Comparison of ENCODE assay signal across 15 cellular contexts in the genomic region with DNA sequence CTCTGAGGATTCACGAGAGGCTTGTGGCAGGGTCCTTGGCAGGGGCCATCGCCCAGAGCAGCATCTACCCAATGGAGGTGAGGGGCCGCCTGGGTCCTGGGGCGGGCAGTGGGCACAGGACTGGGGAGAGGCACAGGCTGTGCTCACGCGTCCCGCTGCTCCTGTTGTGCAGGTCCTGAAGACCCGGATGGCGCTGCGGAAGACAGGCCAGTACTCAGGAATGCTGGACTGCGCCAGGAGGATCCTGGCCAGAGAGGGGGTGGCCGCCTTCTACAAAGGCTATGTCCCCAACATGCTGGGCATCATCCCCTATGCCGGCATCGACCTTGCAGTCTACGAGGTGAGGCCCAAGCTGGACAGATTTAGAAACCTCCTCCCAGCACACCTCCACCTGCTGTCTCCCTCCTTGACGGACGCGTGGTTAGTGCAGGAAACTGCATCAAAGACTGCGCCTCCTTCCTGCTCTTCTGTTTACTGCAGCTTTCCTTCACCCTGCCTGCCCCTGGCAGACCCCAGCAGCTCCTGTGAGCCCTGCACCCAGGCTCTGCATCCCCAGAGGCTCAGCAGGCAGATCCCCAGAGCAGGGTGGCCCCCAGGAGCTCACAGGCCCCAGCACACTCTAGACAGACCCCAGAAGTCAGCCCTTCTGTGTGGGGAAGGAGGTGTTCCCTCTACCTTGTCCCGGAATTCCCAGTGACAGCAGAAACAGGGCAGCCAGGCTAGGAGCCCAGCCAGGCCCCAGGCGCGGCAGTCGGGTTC. TPM values are rescaled to one million over a fixed set of nuclear protein-coding genes. Genes with fewer than 3 reads are reported as not detected.
DNase-seq lines count a peak whose midpoint lies in the region; ATAC-seq, FAIRE-seq and TF ChIP-seq lines count a peak whose summit lies in the region.
"Had no signal": no experiment of that assay in that cellular context is flagged by ENCODE, and none has a peak within 500 bp of the region (broad histone marks: within the 10 kb centered on the region; RNA-seq: fewer than 3 reads in every experiment).

No MANE protein-coding gene starts in this region.

- no peak overlapping the region for H3K27ac ChIP-seq in HepG2 (ENCODE audit: extremely low read length, insufficient read depth, low read length)
- H3K27ac ChIP-seq in thyroid gland = peak overlapping the region in 2 of 3 donors; percentile 5 to 46
- H3K27ac ChIP-seq: suprapubic skin had no signal

- H3K4me3 Mint-ChIP-seq in activated naive CD8-positive, alpha-beta T cell = no peak overlapping the region
- no peak overlapping the region for H3K4me3 Mint-ChIP-seq in activated naive CD8-positive, alpha-beta T cell treated with anti-CD3 and anti-CD28 coated beads, Interleukin-2, amount 50 U/mL, for 24 hours

- TF ChIP-seq CTCF in HepG2 (CRISPR knock-in tag; IDR thresholded peaks at IDR 0.05) (no peak), thyroid gland (IDR thresholded peaks at IDR 0.05) (no peak)

- no peaks in the 10 kb centered on the region for H3K27me3 Mint-ChIP-seq in activated naive CD8-positive, alpha-beta T cell
- H3K27me3 Mint-ChIP-seq in activated naive CD8-positive, alpha-beta T cell treated with anti-CD3 and anti-CD28 coated beads, Interleukin-2, amount 50 U/mL, for 24 hours = no peaks in the 10 kb centered on the region

- peaks cover 2% of the 10 kb centered on the region for H3K79me2 ChIP-seq in HepG2 (ENCODE audit: insufficient read depth, low read length)

- no peak for ATAC-seq in activated naive CD8-positive, alpha-beta T cell treated with anti-CD3 and anti-CD28 coated beads, Interleukin-2, amount 50 U/mL, for 24 hours
- ATAC-seq in HepG2 = no peak
- ATAC-seq: body of pancreas had no signal

- no peaks in the 10 kb centered on the region for H3K9me3 Mint-ChIP-seq in activated naive CD8-positive, alpha-beta T cell (ENCODE audit: low read depth)
- no peaks in the 10 kb centered on the region for H3K9me3 Mint-ChIP-seq in activated naive CD8-positive, alpha-beta T cell treated with anti-CD3 and anti-CD28 coated beads, Interleukin-2, amount 50 U/mL, for 24 hours

- no peak for DNase-seq in activated naive CD8-positive, alpha-beta T cell treated with anti-CD3 and anti-CD28 coated beads, Interleukin-2, amount 50 U/mL, for 24 hours
- DNase-seq in HepG2 (ENCODE audit: low spot score) (no peak), thyroid gland (no peak), KBM-7 (no peak)
- no peak for DNase-seq in activated CD4-positive, CD25-positive, alpha-beta regulatory T cell (lab: John Stamatoyannopoulos, UW)
- DNase-seq: activated CD4-positive, alpha-beta T cell treated with anti-CD3 and anti-CD28 coated beads, Interleukin-2, amount 50 U/mL, for 4 hours; COR-L47; NCI-H1092; SHP77; small intestine; T-helper 9 cell had no signal

- TF ChIP-seq POLR2A in HepG2 (IDR thresholded peaks at IDR 0.05; ENCODE audit: insufficient read depth in 1 of 2, low read depth in 2 of 2, low read length in 2 of 2) (no peak), thyroid gland (IDR thresholded peaks at IDR 0.05) (no peak)

- in situ Hi-C loops in HepG2 (cut with HindIII; ENCODE audit: extremely low pct_ligation_motif_present, low pct_unique_long_range_greater_than_20kb) (no loop called here), KBM-7 (cut with MboI; ENCODE audit: low pct_unique_long_range_greater_than_20kb, low sequenced_read_pairs) (no loop called here)

- TF ChIP-seq RAD21 in HepG2 (CRISPR knock-in tag; IDR thresholded peaks at IDR 0.05) = no peak

- H3K4me3 ChIP-seq in HepG2 (replicated peaks in 1 of 3; ENCODE audit: insufficient read depth in 1 of 3, low read depth in 2 of 3, low read length in 3 of 3) (no peak overlapping the region), thyroid gland (replicated peaks in 1 of 3) (no peak overlapping the region)
- H3K4me3 ChIP-seq: body of pancreas, suprapubic skin had no signal

- H3K36me3 ChIP-seq in HepG2 (replicated peaks in 1 of 2; ENCODE audit: control insufficient read depth in 1 of 2, insufficient read depth in 2 of 2, low read length in 2 of 2) (peaks cover 23 to 48% of the 10 kb centered on the region in 2 experiments), thyroid gland (peaks cover 47 to 52% of the 10 kb centered on the region in 2 donors)

- WGBS in HepG2 (ENCODE audit: low lambda C conversion rate) = 98% methylated on average over 11 of the region's 23 CpGs
- 96% methylated on average over 20 to 21 of the region's 23 CpGs for WGBS in thyroid gland, 2 donors

- H3K4me2 ChIP-seq in HepG2 (ENCODE audit: low read depth, low read length) = no peak overlapping the region

- H3K27me3 ChIP-seq in HepG2 (ENCODE audit: control insufficient read depth in 1 of 2, insufficient read depth in 2 of 2, low read length in 2 of 2) = no peaks in the 10 kb centered on the region
- no peaks in the 10 kb centered on the region for H3K27me3 ChIP-seq in thyroid gland
- H3K27me3 ChIP-seq: body of pancreas, suprapubic skin had no signal

- peaks cover 36% of the 10 kb centered on the region for H3K4me1 Mint-ChIP-seq in activated naive CD8-positive, alpha-beta T cell (ENCODE audit: low read depth)
- H3K4me1 Mint-ChIP-seq in activated naive CD8-positive, alpha-beta T cell treated with anti-CD3 and anti-CD28 coated beads, Interleukin-2, amount 50 U/mL, for 24 hours = peaks cover 12% of the 10 kb centered on the region

- no peak for FAIRE-seq in HepG2 (lab: Jason Lieb, UNC)
- FAIRE-seq: GM18507, small intestine had no signal

- H2AFZ ChIP-seq in HepG2 (ENCODE audit: low read length) = no peak overlapping the region

- H3K36me3 Mint-ChIP-seq in activated naive CD8-positive, alpha-beta T cell = peaks cover 3% of the 10 kb centered on the region
- H3K36me3 Mint-ChIP-seq in activated naive CD8-positive, alpha-beta T cell treated with anti-CD3 and anti-CD28 coated beads, Interleukin-2, amount 50 U/mL, for 24 hours (ENCODE audit: low read depth) = peaks cover 34% of the 10 kb centered on the region

- TF ChIP-seq EP300 in HepG2 (IDR thresholded peaks at IDR 0.05; ENCODE audit: low read depth in 2 of 2, low read length in 2 of 2) (no peak), HepG2 (CRISPR knock-in tag; IDR thresholded peaks at IDR 0.05; ENCODE audit: borderline replicate concordance) (no peak)

- POLR2A ChIA-PET in HepG2 (lab: Yijun Ruan, JAX) = interaction anchor here (1.1 kb wide), 1 partner anchor 8 kb away, joined by 3 read pairs; no protein-coding TSS in a partner anchor

- no peaks in the 10 kb centered on the region for H4K20me1 ChIP-seq in HepG2 (ENCODE audit: insufficient read depth, low read length)

- intact Hi-C loops in HepG2 (cut with micrococcal nuclease; ENCODE audit: unreplicated experiment) = no loop called here
- intact Hi-C loops in thyroid gland (cut with DNase I) = no loop called here

- H3K9ac ChIP-seq in HepG2 (ENCODE audit: insufficient read depth, low read depth, low read length) = no peak overlapping the region

- peaks cover 85% of the 10 kb centered on the region for H3K4me1 ChIP-seq in HepG2 (ENCODE audit: insufficient read depth, low read length)
- peaks cover 36 to 37% of the 10 kb centered on the region in 2 donors for H3K4me1 ChIP-seq in thyroid gland

- H3K9me3 ChIP-seq in HepG2 (ENCODE audit: low read length) = no peaks in the 10 kb centered on the region
- no peaks in the 10 kb centered on the region for H3K9me3 ChIP-seq in thyroid gland
- H3K9me3 ChIP-seq: body of pancreas, suprapubic skin had no signal

- peak overlapping the region; percentile 66 for H3K27ac Mint-ChIP-seq in activated naive CD8-positive, alpha-beta T cell
- no peak overlapping the region for H3K27ac Mint-ChIP-seq in activated naive CD8-positive, alpha-beta T cell treated with anti-CD3 and anti-CD28 coated beads, Interleukin-2, amount 50 U/mL, for 24 hours

- no TSS peak for BruUV-seq in HepG2 (replicated peaks; lab: Mats Ljungman, UMichigan)

- CTCF ChIA-PET in HepG2 (lab: Yijun Ruan, JAX; ENCODE audit: low intra/inter-chr PET ratio, low total read pairs) = no interaction called here

RNA-seq across cellular contexts. Expression of a gene that starts 21.2 kb away (rescaled TPM):
- total RNA-seq in HepG2 (2016; rRNA removed; fragmentation: Illumina TruSeq; extraction: Trizol) (68.5 and 79.8 TPM in 2 replicates), thyroid gland (100 to 1,000 TPM in 1 of 4 donors, 10 to 100 TPM in 3; 80.0 to 112 (median 88.4) TPM)
- total RNA-seq in HepG2 (2016; cell fraction: cytosol; rRNA removed; fragmentation: Illumina TruSeq; extraction: Trizol; ENCODE audit: low read depth) = 176 and 179 TPM in 2 replicates
- 65.6 and 85.2 TPM in 2 replicates for total RNA-seq in HepG2 (2016; cell fraction: insoluble cytoplasmic fraction; rRNA removed; fragmentation: Illumina TruSeq; extraction: Trizol)
- total RNA-seq in HepG2 (2016; cell fraction: membrane; rRNA removed; fragmentation: Illumina TruSeq; extraction: Trizol) = 80.3 and 84.6 TPM in 2 replicates
- 40.6 and 44.2 TPM in 2 replicates for total RNA-seq in HepG2 (2016; cell fraction: nucleus; rRNA removed; fragmentation: Illumina TruSeq; extraction: Trizol)
- polyA plus RNA-seq in HepG2 (2011; rRNA removed) = 63.7 and 67.2 TPM in 2 replicates
- polyA plus RNA-seq in HepG2 (2011; cell fraction: cytosol; rRNA removed) = 53.6 and 85.6 TPM in 2 replicates
- 128 and 148 TPM in 2 replicates for polyA plus RNA-seq in HepG2 (2011; cell fraction: nucleus; rRNA removed)
- 39.6 and 40.6 TPM in 2 replicates for polyA plus RNA-seq in HepG2 (2012)
- 61.1 and 71.8 TPM in 2 replicates for polyA plus RNA-seq in HepG2 (2016; cell fraction: cytosol; fragmentation: Illumina TruSeq; extraction: Trizol; ENCODE audit: low read depth)
- polyA plus RNA-seq in HepG2 (2016; cell fraction: insoluble cytoplasmic fraction; fragmentation: Illumina TruSeq; extraction: Trizol; ENCODE audit: low read depth) = 67.8 and 88.5 TPM in 2 replicates
- polyA plus RNA-seq in HepG2 (2016; cell fraction: membrane; fragmentation: Illumina TruSeq; extraction: Trizol; ENCODE audit: low read depth) = 68.9 and 78.2 TPM in 2 replicates
- polyA plus RNA-seq in HepG2 (2016; cell fraction: nucleus; fragmentation: Illumina TruSeq; extraction: Trizol; ENCODE audit: insufficient read depth, low read depth) = 101 and 105 TPM in 2 replicates
- 109 and 143 TPM in 2 replicates for polyA minus RNA-seq in HepG2 (2011; rRNA and poly(A)+ RNA removed; ENCODE audit: low replicate concordance)
- polyA minus RNA-seq in HepG2 (2011; cell fraction: cytosol; rRNA and poly(A)+ RNA removed) = 29.5 and 39.2 TPM in 2 replicates
- 39.4 and 44.6 TPM in 2 replicates for polyA minus RNA-seq in HepG2 (2011; cell fraction: nucleus; rRNA and poly(A)+ RNA removed)

RNA-seq across cellular contexts. Expression of a gene that starts 38.3 kb away (rescaled TPM):
- total RNA-seq in HepG2 (2016; rRNA removed; fragmentation: Illumina TruSeq; extraction: Trizol) (18.5 and 24.8 TPM in 2 replicates), thyroid gland (10 to 100 TPM; 21.9 to 42.0 (median 30.8) TPM)
- total RNA-seq in HepG2 (2016; cell fraction: cytosol; rRNA removed; fragmentation: Illumina TruSeq; extraction: Trizol; ENCODE audit: low read depth) = 4.5 and 5.1 TPM in 2 replicates
- 16.4 and 24.3 TPM in 2 replicates for total RNA-seq in HepG2 (2016; cell fraction: insoluble cytoplasmic fraction; rRNA removed; fragmentation: Illumina TruSeq; extraction: Trizol)
- total RNA-seq in HepG2 (2016; cell fraction: membrane; rRNA removed; fragmentation: Illumina TruSeq; extraction: Trizol) = 10.5 and 11.1 TPM in 2 replicates
- 21.4 and 25.1 TPM in 2 replicates for total RNA-seq in HepG2 (2016; cell fraction: nucleus; rRNA removed; fragmentation: Illumina TruSeq; extraction: Trizol)
- polyA plus RNA-seq in HepG2 (2011; rRNA removed) = 10.5 and 16.7 TPM in 2 replicates
- 10.7 and 11.2 TPM in 2 replicates for polyA plus RNA-seq in HepG2 (2011; cell fraction: cytosol; rRNA removed)
- polyA plus RNA-seq in HepG2 (2011; cell fraction: nucleus; rRNA removed) = 26.1 and 29.6 TPM in 2 replicates
- polyA plus RNA-seq in HepG2 (2012) = 12.9 and 15.5 TPM in 2 replicates
- polyA plus RNA-seq in HepG2 (2016; cell fraction: cytosol; fragmentation: Illumina TruSeq; extraction: Trizol; ENCODE audit: low read depth) = 1.1 and 1.3 TPM in 2 replicates
- 11.6 and 13.1 TPM in 2 replicates for polyA plus RNA-seq in HepG2 (2016; cell fraction: insoluble cytoplasmic fraction; fragmentation: Illumina TruSeq; extraction: Trizol; ENCODE audit: low read depth)
- polyA plus RNA-seq in HepG2 (2016; cell fraction: membrane; fragmentation: Illumina TruSeq; extraction: Trizol; ENCODE audit: low read depth) = 2.6 and 2.7 TPM in 2 replicates
- 31.1 and 36.4 TPM in 2 replicates for polyA plus RNA-seq in HepG2 (2016; cell fraction: nucleus; fragmentation: Illumina TruSeq; extraction: Trizol; ENCODE audit: insufficient read depth, low read depth)
- 20.5 and 28.1 TPM in 2 replicates for polyA minus RNA-seq in HepG2 (2011; rRNA and poly(A)+ RNA removed; ENCODE audit: low replicate concordance)
- 10.0 and 10.2 TPM in 2 replicates for polyA minus RNA-seq in HepG2 (2011; cell fraction: cytosol; rRNA and poly(A)+ RNA removed)
- polyA minus RNA-seq in HepG2 (2011; cell fraction: nucleus; rRNA and poly(A)+ RNA removed) = 14.4 and 26.1 TPM in 2 replicates

RNA-seq across cellular contexts. Expression of a gene that starts 39.2 kb away (rescaled TPM):
- total RNA-seq in HepG2 (2016; rRNA removed; fragmentation: Illumina TruSeq; extraction: Trizol) (6.0 and 6.6 TPM in 2 replicates), thyroid gland (10 to 100 TPM in 2 of 4 donors, 1 to 10 TPM in 2; 5.3 to 17.2 (median 9.4) TPM)
- total RNA-seq in HepG2 (2016; cell fraction: cytosol; rRNA removed; fragmentation: Illumina TruSeq; extraction: Trizol; ENCODE audit: low read depth) = 3.1 and 4.1 TPM in 2 replicates
- 6.0 and 6.4 TPM in 2 replicates for total RNA-seq in HepG2 (2016; cell fraction: insoluble cytoplasmic fraction; rRNA removed; fragmentation: Illumina TruSeq; extraction: Trizol)
- 5.7 and 6.1 TPM in 2 replicates for total RNA-seq in HepG2 (2016; cell fraction: membrane; rRNA removed; fragmentation: Illumina TruSeq; extraction: Trizol)
- 2.9 and 4.1 TPM in 2 replicates for total RNA-seq in HepG2 (2016; cell fraction: nucleus; rRNA removed; fragmentation: Illumina TruSeq; extraction: Trizol)
- polyA plus RNA-seq in HepG2 (2011; rRNA removed) = 6.9 TPM in 2 replicates
- 4.9 and 6.4 TPM in 2 replicates for polyA plus RNA-seq in HepG2 (2011; cell fraction: cytosol; rRNA removed)
- polyA plus RNA-seq in HepG2 (2011; cell fraction: nucleus; rRNA removed) = 3.8 and 4.0 TPM in 2 replicates
- polyA plus RNA-seq in HepG2 (2012) = 3.0 and 3.8 TPM in 2 replicates
- polyA plus RNA-seq in HepG2 (2016; cell fraction: cytosol; fragmentation: Illumina TruSeq; extraction: Trizol; ENCODE audit: low read depth) = 2.4 and 2.6 TPM in 2 replicates
- polyA plus RNA-seq in HepG2 (2016; cell fraction: insoluble cytoplasmic fraction; fragmentation: Illumina TruSeq; extraction: Trizol; ENCODE audit: low read depth) = 5.2 and 5.7 TPM in 2 replicates
- 3.5 and 3.9 TPM in 2 replicates for polyA plus RNA-seq in HepG2 (2016; cell fraction: membrane; fragmentation: Illumina TruSeq; extraction: Trizol; ENCODE audit: low read depth)
- 4.9 and 5.1 TPM in 2 replicates for polyA plus RNA-seq in HepG2 (2016; cell fraction: nucleus; fragmentation: Illumina TruSeq; extraction: Trizol; ENCODE audit: insufficient read depth, low read depth)
- 8.2 and 13.2 TPM in 2 replicates for polyA minus RNA-seq in HepG2 (2011; rRNA and poly(A)+ RNA removed; ENCODE audit: low replicate concordance)
- 3.2 and 6.0 TPM in 2 replicates for polyA minus RNA-seq in HepG2 (2011; cell fraction: cytosol; rRNA and poly(A)+ RNA removed)
- polyA minus RNA-seq in HepG2 (2011; cell fraction: nucleus; rRNA and poly(A)+ RNA removed) = 1.5 and 2.1 TPM in 2 replicates

RNA-seq across cellular contexts. Expression of a gene that starts 42.9 kb away (rescaled TPM):
- total RNA-seq in HepG2 (2016; rRNA removed; fragmentation: Illumina TruSeq; extraction: Trizol) = 0.34 and 0.38 TPM in 2 replicates
- total RNA-seq in HepG2 (2016; cell fraction: cytosol; rRNA removed; fragmentation: Illumina TruSeq; extraction: Trizol; ENCODE audit: low read depth) = 0.40 TPM in 1 of 2 replicates, not detected in the other
- 0.24 TPM in 1 of 2 replicates, not detected in the other for total RNA-seq in HepG2 (2016; cell fraction: insoluble cytoplasmic fraction; rRNA removed; fragmentation: Illumina TruSeq; extraction: Trizol)
- 0.34 and 0.38 TPM in 2 replicates for total RNA-seq in HepG2 (2016; cell fraction: membrane; rRNA removed; fragmentation: Illumina TruSeq; extraction: Trizol)
- not detected in 2 replicates for total RNA-seq in HepG2 (2016; cell fraction: nucleus; rRNA removed; fragmentation: Illumina TruSeq; extraction: Trizol)
- 1.4 and 2.3 TPM in 2 replicates for polyA plus RNA-seq in HepG2 (2011; rRNA removed)
- 0.93 and 2.4 TPM in 2 replicates for polyA plus RNA-seq in HepG2 (2011; cell fraction: cytosol; rRNA removed)
- polyA plus RNA-seq in HepG2 (2011; cell fraction: nucleus; rRNA removed) = 4.4 and 6.2 TPM in 2 replicates
- 1.5 and 1.7 TPM in 2 replicates for polyA plus RNA-seq in HepG2 (2012)
- 0.69 and 0.92 TPM in 2 replicates for polyA plus RNA-seq in HepG2 (2016; cell fraction: cytosol; fragmentation: Illumina TruSeq; extraction: Trizol; ENCODE audit: low read depth)
- 0.71 and 0.76 TPM in 2 replicates for polyA plus RNA-seq in HepG2 (2016; cell fraction: insoluble cytoplasmic fraction; fragmentation: Illumina TruSeq; extraction: Trizol; ENCODE audit: low read depth)
- 0.49 and 0.63 TPM in 2 replicates for polyA plus RNA-seq in HepG2 (2016; cell fraction: membrane; fragmentation: Illumina TruSeq; extraction: Trizol; ENCODE audit: low read depth)
- polyA plus RNA-seq in HepG2 (2016; cell fraction: nucleus; fragmentation: Illumina TruSeq; extraction: Trizol; ENCODE audit: insufficient read depth, low read depth) = 1.7 and 3.0 TPM in 2 replicates
- 0.44 and 0.52 TPM in 2 replicates for polyA minus RNA-seq in HepG2 (2011; rRNA and poly(A)+ RNA removed; ENCODE audit: low replicate concordance)
- polyA minus RNA-seq in HepG2 (2011; cell fraction: cytosol; rRNA and poly(A)+ RNA removed) = 0.99 TPM in 1 of 2 replicates, not detected in the other
- polyA minus RNA-seq in HepG2 (2011; cell fraction: nucleus; rRNA and poly(A)+ RNA removed) = not detected in 2 replicates
- 10 to 100 TPM in 1 of 4 donors, 1 to 10 TPM in 2, under 1 TPM in 1; 0.45 to 10.6 (median 2.5) TPM for total RNA-seq in thyroid gland

RNA-seq across cellular contexts. Expression of a gene that starts 53.7 kb away (rescaled TPM):
- total RNA-seq in HepG2 (2016; rRNA removed; fragmentation: Illumina TruSeq; extraction: Trizol) (22.2 and 33.1 TPM in 2 replicates), thyroid gland (100 to 1,000 TPM in 3 of 4 donors, 10 to 100 TPM in 1; 98.1 to 204 (median 172) TPM)
- 146 and 177 TPM in 2 replicates for total RNA-seq in HepG2 (2016; cell fraction: cytosol; rRNA removed; fragmentation: Illumina TruSeq; extraction: Trizol; ENCODE audit: low read depth)
- 17.4 and 30.2 TPM in 2 replicates for total RNA-seq in HepG2 (2016; cell fraction: insoluble cytoplasmic fraction; rRNA removed; fragmentation: Illumina TruSeq; extraction: Trizol)
- 86.9 and 114 TPM in 2 replicates for total RNA-seq in HepG2 (2016; cell fraction: membrane; rRNA removed; fragmentation: Illumina TruSeq; extraction: Trizol)
- 11.7 and 11.9 TPM in 2 replicates for total RNA-seq in HepG2 (2016; cell fraction: nucleus; rRNA removed; fragmentation: Illumina TruSeq; extraction: Trizol)
- 27.6 and 29.5 TPM in 2 replicates for polyA plus RNA-seq in HepG2 (2011; rRNA removed)
- polyA plus RNA-seq in HepG2 (2011; cell fraction: cytosol; rRNA removed) = 25.8 and 50.8 TPM in 2 replicates
- polyA plus RNA-seq in HepG2 (2011; cell fraction: nucleus; rRNA removed) = 19.2 and 22.8 TPM in 2 replicates
- 13.4 and 25.7 TPM in 2 replicates for polyA plus RNA-seq in HepG2 (2012)
- polyA plus RNA-seq in HepG2 (2016; cell fraction: cytosol; fragmentation: Illumina TruSeq; extraction: Trizol; ENCODE audit: low read depth) = 235 and 253 TPM in 2 replicates
- polyA plus RNA-seq in HepG2 (2016; cell fraction: insoluble cytoplasmic fraction; fragmentation: Illumina TruSeq; extraction: Trizol; ENCODE audit: low read depth) = 19.0 and 25.9 TPM in 2 replicates
- 124 and 129 TPM in 2 replicates for polyA plus RNA-seq in HepG2 (2016; cell fraction: membrane; fragmentation: Illumina TruSeq; extraction: Trizol; ENCODE audit: low read depth)
- 21.4 TPM in 2 replicates for polyA plus RNA-seq in HepG2 (2016; cell fraction: nucleus; fragmentation: Illumina TruSeq; extraction: Trizol; ENCODE audit: insufficient read depth, low read depth)
- polyA minus RNA-seq in HepG2 (2011; rRNA and poly(A)+ RNA removed; ENCODE audit: low replicate concordance) = 17.1 and 32.9 TPM in 2 replicates
- polyA minus RNA-seq in HepG2 (2011; cell fraction: cytosol; rRNA and poly(A)+ RNA removed) = 13.6 and 21.6 TPM in 2 replicates
- polyA minus RNA-seq in HepG2 (2011; cell fraction: nucleus; rRNA and poly(A)+ RNA removed) = 4.8 and 7.1 TPM in 2 replicates
